In the genomic region with DNA sequence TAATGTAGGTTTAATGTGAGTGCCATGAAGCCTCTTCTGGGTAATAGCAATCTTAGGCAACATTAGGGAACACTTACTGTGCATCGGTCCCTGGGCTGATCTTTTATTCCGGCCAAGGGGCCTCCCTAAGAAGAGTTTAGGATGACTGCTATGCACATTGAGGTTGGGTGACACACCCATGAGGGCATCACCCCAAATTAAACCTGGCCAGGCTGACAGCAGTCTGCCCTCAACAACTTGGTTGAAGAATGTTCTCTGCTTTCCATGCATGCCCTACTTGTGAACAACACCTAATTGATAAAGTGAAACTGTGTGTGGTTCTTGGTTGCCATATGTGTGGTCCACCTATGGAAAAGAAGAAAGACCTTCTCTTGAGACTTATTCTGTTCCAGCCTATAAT, we compare ENCODE assay signal across 1 cellular context.
TF ChIP-seq lines count a peak whose summit lies in the region.

No MANE protein-coding gene starts in this region.

TF ChIP-seq in GM23338, 12 proteins besides CTCF, POLR2A, EP300 and RAD21 (continued from another document):
- TF ChIP-seq ZNF331 (CRISPR knock-in tag; IDR thresholded peaks at IDR 0.05; ENCODE audit: low read depth) (no peak), EZH2phosphoT487 (IDR thresholded peaks at IDR 0.05; ENCODE audit: unreplicated experiment) (no peak), STAT1 (IDR thresholded peaks at IDR 0.05; ENCODE audit: unreplicated experiment) (no peak), NANOG (IDR thresholded peaks at IDR 0.05; ENCODE audit: borderline replicate concordance) (no peak), POLR2AphosphoS5 (IDR thresholded peaks at IDR 0.05; ENCODE audit: low read depth) (no peak)
- TF ChIP-seq, protein P1, sequence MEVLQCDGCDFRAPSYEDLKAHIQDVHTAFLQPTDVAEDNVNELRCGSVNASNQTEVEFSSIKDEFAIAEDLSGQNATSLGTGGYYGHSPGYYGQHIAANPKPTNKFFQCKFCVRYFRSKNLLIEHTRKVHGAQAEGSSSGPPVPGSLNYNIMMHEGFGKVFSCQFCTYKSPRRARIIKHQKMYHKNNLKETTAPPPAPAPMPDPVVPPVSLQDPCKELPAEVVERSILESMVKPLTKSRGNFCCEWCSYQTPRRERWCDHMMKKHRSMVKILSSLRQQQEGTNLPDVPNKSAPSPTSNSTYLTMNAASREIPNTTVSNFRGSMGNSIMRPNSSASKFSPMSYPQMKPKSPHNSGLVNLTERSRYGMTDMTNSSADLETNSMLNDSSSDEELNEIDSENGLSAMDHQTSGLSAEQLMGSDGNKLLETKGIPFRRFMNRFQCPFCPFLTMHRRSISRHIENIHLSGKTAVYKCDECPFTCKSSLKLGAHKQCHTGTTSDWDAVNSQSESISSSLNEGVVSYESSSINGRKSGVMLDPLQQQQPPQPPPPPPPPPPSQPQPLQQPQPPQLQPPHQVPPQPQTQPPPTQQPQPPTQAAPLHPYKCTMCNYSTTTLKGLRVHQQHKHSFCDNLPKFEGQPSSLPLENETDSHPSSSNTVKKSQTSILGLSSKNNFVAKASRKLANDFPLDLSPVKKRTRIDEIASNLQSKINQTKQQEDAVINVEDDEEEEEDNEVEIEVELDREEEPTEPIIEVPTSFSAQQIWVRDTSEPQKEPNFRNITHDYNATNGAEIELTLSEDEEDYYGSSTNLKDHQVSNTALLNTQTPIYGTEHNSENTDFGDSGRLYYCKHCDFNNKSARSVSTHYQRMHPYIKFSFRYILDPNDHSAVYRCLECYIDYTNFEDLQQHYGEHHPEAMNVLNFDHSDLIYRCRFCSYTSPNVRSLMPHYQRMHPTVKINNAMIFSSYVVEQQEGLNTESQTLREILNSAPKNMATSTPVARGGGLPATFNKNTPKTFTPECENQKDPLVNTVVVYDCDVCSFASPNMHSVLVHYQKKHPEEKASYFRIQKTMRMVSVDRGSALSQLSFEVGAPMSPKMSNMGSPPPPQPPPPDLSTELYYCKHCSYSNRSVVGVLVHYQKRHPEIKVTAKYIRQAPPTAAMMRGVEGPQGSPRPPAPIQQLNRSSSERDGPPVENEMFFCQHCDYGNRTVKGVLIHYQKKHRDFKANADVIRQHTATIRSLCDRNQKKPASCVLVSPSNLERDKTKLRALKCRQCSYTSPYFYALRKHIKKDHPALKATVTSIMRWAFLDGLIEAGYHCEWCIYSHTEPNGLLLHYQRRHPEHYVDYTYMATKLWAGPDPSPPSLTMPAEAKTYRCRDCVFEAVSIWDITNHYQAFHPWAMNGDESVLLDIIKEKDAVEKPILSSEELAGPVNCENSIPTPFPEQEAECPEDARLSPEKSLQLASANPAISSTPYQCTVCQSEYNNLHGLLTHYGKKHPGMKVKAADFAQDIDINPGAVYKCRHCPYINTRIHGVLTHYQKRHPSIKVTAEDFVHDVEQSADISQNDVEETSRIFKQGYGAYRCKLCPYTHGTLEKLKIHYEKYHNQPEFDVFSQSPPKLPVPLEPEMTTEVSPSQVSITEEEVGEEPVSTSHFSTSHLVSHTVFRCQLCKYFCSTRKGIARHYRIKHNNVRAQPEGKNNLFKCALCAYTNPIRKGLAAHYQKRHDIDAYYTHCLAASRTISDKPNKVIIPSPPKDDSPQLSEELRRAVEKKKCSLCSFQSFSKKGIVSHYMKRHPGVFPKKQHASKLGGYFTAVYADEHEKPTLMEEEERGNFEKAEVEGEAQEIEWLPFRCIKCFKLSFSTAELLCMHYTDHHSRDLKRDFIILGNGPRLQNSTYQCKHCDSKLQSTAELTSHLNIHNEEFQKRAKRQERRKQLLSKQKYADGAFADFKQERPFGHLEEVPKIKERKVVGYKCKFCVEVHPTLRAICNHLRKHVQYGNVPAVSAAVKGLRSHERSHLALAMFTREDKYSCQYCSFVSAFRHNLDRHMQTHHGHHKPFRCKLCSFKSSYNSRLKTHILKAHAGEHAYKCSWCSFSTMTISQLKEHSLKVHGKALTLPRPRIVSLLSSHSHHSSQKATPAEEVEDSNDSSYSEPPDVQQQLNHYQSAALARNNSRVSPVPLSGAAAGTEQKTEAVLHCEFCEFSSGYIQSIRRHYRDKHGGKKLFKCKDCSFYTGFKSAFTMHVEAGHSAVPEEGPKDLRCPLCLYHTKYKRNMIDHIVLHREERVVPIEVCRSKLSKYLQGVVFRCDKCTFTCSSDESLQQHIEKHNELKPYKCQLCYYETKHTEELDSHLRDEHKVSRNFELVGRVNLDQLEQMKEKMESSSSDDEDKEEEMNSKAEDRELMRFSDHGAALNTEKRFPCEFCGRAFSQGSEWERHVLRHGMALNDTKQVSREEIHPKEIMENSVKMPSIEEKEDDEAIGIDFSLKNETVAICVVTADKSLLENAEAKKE (CRISPR knock-in tag; IDR thresholded peaks at IDR 0.05): no peak
- TF ChIP-seq, protein P2, sequence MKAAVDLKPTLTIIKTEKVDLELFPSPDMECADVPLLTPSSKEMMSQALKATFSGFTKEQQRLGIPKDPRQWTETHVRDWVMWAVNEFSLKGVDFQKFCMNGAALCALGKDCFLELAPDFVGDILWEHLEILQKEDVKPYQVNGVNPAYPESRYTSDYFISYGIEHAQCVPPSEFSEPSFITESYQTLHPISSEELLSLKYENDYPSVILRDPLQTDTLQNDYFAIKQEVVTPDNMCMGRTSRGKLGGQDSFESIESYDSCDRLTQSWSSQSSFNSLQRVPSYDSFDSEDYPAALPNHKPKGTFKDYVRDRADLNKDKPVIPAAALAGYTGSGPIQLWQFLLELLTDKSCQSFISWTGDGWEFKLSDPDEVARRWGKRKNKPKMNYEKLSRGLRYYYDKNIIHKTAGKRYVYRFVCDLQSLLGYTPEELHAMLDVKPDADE (IDR thresholded peaks at IDR 0.05): no peak
